Comparison of ENCODE assay signal across 27 cellular contexts in genomic region chr17:59178266-59178665, GRCh38. TPM values are rescaled to one million over a fixed set of nuclear protein-coding genes. Genes with fewer than 3 reads are reported as not detected.
"Had no signal": no experiment of that assay in that cellular context is flagged by ENCODE, and none has a peak within 500 bp of the region (broad histone marks: within the 10 kb centered on the region; RNA-seq: fewer than 3 reads in every experiment).

No MANE protein-coding gene starts in this region.

- H3K27ac Mint-ChIP-seq: activated CD4-positive, alpha-beta memory T cell treated with anti-CD3 and anti-CD28 coated beads, Interleukin-2, amount 10 ng/mL, durations not matched to agents 7 days and 5 days; activated CD4-positive, alpha-beta T cell treated with anti-CD3 and anti-CD28 coated beads, Interleukin-2, amount 10 ng/mL, durations not matched to agents 24 days and 14 days; activated CD8-positive, alpha-beta memory T cell treated with anti-CD3 and anti-CD28 coated beads, Interleukin-2, amount 10 ng/mL, durations not matched to agents 7 days and 5 days; activated naive CD8-positive, alpha-beta T cell; activated T-cell treated with anti-CD3 and anti-CD28 coated beads, Interleukin-2, amount 50 U/mL, for 72 hours; stimulated activated naive CD8-positive, alpha-beta T cell treated with anti-CD3 and anti-CD28 coated beads, Interleukin-15, Interleukin-2, amounts not matched to agents 100 ng/mL and 50 ng/mL, for 24 hours had no signal

- H3K4me3 Mint-ChIP-seq: activated CD4-positive, alpha-beta memory T cell treated with anti-CD3 and anti-CD28 coated beads, Interleukin-2, amount 10 ng/mL, durations not matched to agents 7 days and 5 days; activated CD4-positive, alpha-beta T cell treated with anti-CD3 and anti-CD28 coated beads, Interleukin-2, amount 10 ng/mL, durations not matched to agents 24 days and 14 days; activated CD8-positive, alpha-beta memory T cell treated with anti-CD3 and anti-CD28 coated beads, Interleukin-2, amount 10 ng/mL, durations not matched to agents 7 days and 5 days; activated naive CD8-positive, alpha-beta T cell; activated T-cell treated with anti-CD3 and anti-CD28 coated beads, Interleukin-2, amount 50 U/mL, for 72 hours; effector memory CD8-positive, alpha-beta T cell; naive thymus-derived CD4-positive, alpha-beta T cell; stimulated activated naive CD8-positive, alpha-beta T cell treated with anti-CD3 and anti-CD28 coated beads, Interleukin-15, Interleukin-2, amounts not matched to agents 100 ng/mL and 50 ng/mL, for 24 hours had no signal

- H3K36me3 Mint-ChIP-seq: activated naive CD8-positive, alpha-beta T cell had no signal

- H3K4me1 Mint-ChIP-seq: activated CD4-positive, alpha-beta memory T cell treated with anti-CD3 and anti-CD28 coated beads, Interleukin-2, amount 10 ng/mL, durations not matched to agents 7 days and 5 days; activated CD8-positive, alpha-beta memory T cell treated with anti-CD3 and anti-CD28 coated beads, Interleukin-2, amount 10 ng/mL, durations not matched to agents 7 days and 5 days; naive thymus-derived CD4-positive, alpha-beta T cell had no signal

- H3K27me3 Mint-ChIP-seq: activated CD4-positive, alpha-beta memory T cell treated with anti-CD3 and anti-CD28 coated beads, Interleukin-2, amount 10 ng/mL, durations not matched to agents 7 days and 5 days; activated CD4-positive, alpha-beta T cell treated with anti-CD3 and anti-CD28 coated beads, Interleukin-2, amount 10 ng/mL, durations not matched to agents 24 days and 14 days; activated CD8-positive, alpha-beta memory T cell treated with anti-CD3 and anti-CD28 coated beads, Interleukin-2, amount 10 ng/mL, durations not matched to agents 7 days and 5 days; activated naive CD8-positive, alpha-beta T cell; effector memory CD8-positive, alpha-beta T cell; naive thymus-derived CD4-positive, alpha-beta T cell; stimulated activated naive CD8-positive, alpha-beta T cell treated with anti-CD3 and anti-CD28 coated beads, Interleukin-15, Interleukin-2, amounts not matched to agents 100 ng/mL and 50 ng/mL, for 24 hours had no signal

- ATAC-seq: activated CD8-positive, alpha-beta memory T cell treated with anti-CD3 and anti-CD28 coated beads, Interleukin-2, amount 10 ng/mL, durations not matched to agents 7 days and 5 days; activated T-cell treated with anti-CD3 and anti-CD28 coated beads, Interleukin-2, amount 50 U/mL, for 72 hours; effector memory CD8-positive, alpha-beta T cell; gastrocnemius medialis; left cardiac atrium; naive thymus-derived CD4-positive, alpha-beta T cell; right cardiac atrium had no signal

- DNase-seq: activated CD4-positive, alpha-beta memory T cell treated with anti-CD3 and anti-CD28 coated beads, Interleukin-2, amount 10 ng/mL, durations not matched to agents 7 days and 5 days; activated CD4-positive, alpha-beta T cell treated with anti-CD3 and anti-CD28 coated beads, Interleukin-2, amount 10 ng/mL, durations not matched to agents 24 days and 14 days; activated CD4-positive, CD25-positive, alpha-beta regulatory T cell treated with anti-CD3 and anti-CD28 coated beads, Interleukin-2, amount 50 U/mL, for 72 hours; activated CD8-positive, alpha-beta memory T cell treated with anti-CD3 and anti-CD28 coated beads, Interleukin-2, amount 10 ng/mL, durations not matched to agents 7 days and 5 days; activated effector memory CD4-positive, alpha-beta T cell treated with Interleukin-2 at 50 U/mL for 16 hours; activated naive CD4-positive, alpha-beta T cell treated with Interleukin-2 at 50 U/mL for 16 hours; activated T-cell treated with anti-CD3 and anti-CD28 coated beads, Interleukin-2, amount 50 U/mL, for 72 hours; brain microvascular endothelial cell; cortex of kidney; effector memory CD8-positive, alpha-beta T cell; erythroblast; gastrocnemius medialis; islet precursor cell; left cardiac atrium; mammary epithelial cell; midbrain; naive thymus-derived CD4-positive, alpha-beta T cell; posterior cingulate gyrus; right cardiac atrium; spleen; stimulated activated CD4-positive, alpha-beta T cell treated with anti-CD3 and anti-CD28 coated beads, Interleukin-4, amount 100 ng/mL, for 1 hour; T-helper 2 cell; trophoblast cell; uterus had no signal

- H3K9me3 Mint-ChIP-seq: activated CD4-positive, alpha-beta memory T cell treated with anti-CD3 and anti-CD28 coated beads, Interleukin-2, amount 10 ng/mL, durations not matched to agents 7 days and 5 days; activated CD4-positive, alpha-beta T cell treated with anti-CD3 and anti-CD28 coated beads, Interleukin-2, amount 10 ng/mL, durations not matched to agents 24 days and 14 days; effector memory CD8-positive, alpha-beta T cell; stimulated activated naive CD8-positive, alpha-beta T cell treated with anti-CD3 and anti-CD28 coated beads, Interleukin-15, Interleukin-2, amounts not matched to agents 100 ng/mL and 50 ng/mL, for 24 hours had no signal

RNA-seq across cellular contexts. Expression of gene GDPD1, which starts 42.0 kb away (rescaled TPM):
- total RNA-seq: ascending aorta had no signal
